15 cellular contexts compared by ENCODE assay signal in the genomic region with DNA sequence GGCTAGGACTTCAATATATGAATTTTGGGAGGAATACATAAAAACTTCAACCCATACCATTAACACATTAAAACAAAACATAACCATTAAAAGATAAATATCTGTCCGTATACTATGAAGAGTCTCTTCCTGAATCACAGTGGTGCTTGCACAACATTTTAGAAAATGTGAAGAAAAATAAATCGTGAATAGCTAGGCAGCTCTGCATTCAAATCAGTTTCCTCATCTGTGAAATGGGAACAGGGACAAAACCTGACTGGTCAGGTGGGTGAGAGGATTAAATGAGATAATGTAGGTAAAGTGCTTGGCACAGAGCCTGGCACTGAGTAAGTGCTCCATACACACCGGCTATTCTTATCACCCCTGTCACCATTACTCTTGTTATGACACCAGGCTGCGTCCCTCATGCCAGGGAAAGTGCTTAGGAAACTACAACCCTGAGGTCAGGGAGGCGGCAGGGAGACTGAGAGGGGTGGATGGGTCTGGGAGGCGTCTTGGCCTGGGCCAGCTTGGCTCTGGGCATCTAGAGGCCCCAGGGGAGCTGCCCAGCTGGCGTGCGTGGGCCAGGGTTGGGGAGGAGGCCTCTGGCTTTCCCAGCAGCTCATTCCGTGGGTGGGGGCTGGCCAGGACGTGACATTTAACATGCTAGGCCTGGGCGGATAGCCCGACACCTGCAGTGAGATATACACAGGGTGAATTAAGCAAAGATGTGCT.
DNase-seq lines count a peak whose midpoint lies in the region; ATAC-seq, FAIRE-seq and TF ChIP-seq lines count a peak whose summit lies in the region.
"Had no signal": no experiment of that assay in that cellular context is flagged by ENCODE, and none has a peak within 500 bp of the region (broad histone marks: within the 10 kb centered on the region; RNA-seq: fewer than 3 reads in every experiment).

No MANE protein-coding gene starts in this region.

- peak in 1 of 2 donors; percentile 17 for TF ChIP-seq EP300 in tibial nerve (IDR thresholded peaks at IDR 0.05)

- ATAC-seq in HG03439 (IDR thresholded peaks at IDR 0.05; ENCODE audit: unreplicated experiment) (peak; percentile 45), omental fat pad (ENCODE audit: low FRiP score) (peak; percentile 66), GM19035 (IDR thresholded peaks at IDR 0.05; ENCODE audit: unreplicated experiment) (no peak)

- no peaks in the 10 kb centered on the region for H3K27me3 ChIP-seq in esophagus squamous epithelium
- no peaks in the 10 kb centered on the region for H3K27me3 ChIP-seq in tibial nerve

- H3K4me1 ChIP-seq in esophagus squamous epithelium (peaks cover 47 to 74% (median 48%) of the 10 kb centered on the region in 3 donors), tibial nerve (peaks cover 0 to 52% (median 19%) of the 10 kb centered on the region in 4 donors)

- TF ChIP-seq POLR2A in GM12892 (IDR thresholded peaks at IDR 0.05; ENCODE audit: low read depth, low read length): no peak
- no peak for TF ChIP-seq POLR2A in esophagus squamous epithelium (IDR thresholded peaks at IDR 0.05)
- no peak for TF ChIP-seq POLR2A in tibial nerve (IDR thresholded peaks at IDR 0.05)

- FAIRE-seq in GM12892 (lab: Jason Lieb, UNC): peak; percentile 78
- FAIRE-seq: RCC 7860 had no signal

- no peak for DNase-seq in GM12892 (ENCODE audit: insufficient read length)
- DNase-seq in esophagus squamous epithelium (lab: John Stamatoyannopoulos, UW): no peak
- DNase-seq in omental fat pad (ENCODE audit: low spot score): no peak
- DNase-seq in NCI-H2196 treated with DMSO at 0.1 percent for 48 hours (lab: John Stamatoyannopoulos, UW; ENCODE audit: unreplicated experiment): no peak
- no peak for DNase-seq in tibial nerve (ENCODE audit: low spot score in 2 of 2)
- DNase-seq in SW 1271 (lab: John Stamatoyannopoulos, UW): no peak
- DNase-seq: kidney glomerular epithelial cell; NCI-H1417 treated with DMSO at 0.1 percent for 48 hours; NCI-H524 treated with DMSO at 0.1 percent for 48 hours; stimulated activated CD4-positive, alpha-beta T cell treated with anti-CD3 and anti-CD28 coated beads, Interleukin-4, amount 100 ng/mL, for 4 hours; stimulated activated naive CD4-positive, alpha-beta T cell treated with Interleukin-2 at 50 U/mL for 16 hours had no signal

- intact Hi-C loops in esophagus squamous epithelium (cut with DNase I): loop anchor here (5.0 kb wide), 1 partner anchor 35 kb away; no protein-coding TSS in a partner anchor

- H3K4me3 ChIP-seq in esophagus squamous epithelium (no peak overlapping the region), tibial nerve (no peak overlapping the region)
- H3K4me3 ChIP-seq: HAP-1 had no signal

- H3K27ac ChIP-seq in esophagus squamous epithelium (peak overlapping the region; percentile 66 to 90 (median 76)), tibial nerve (peak overlapping the region in 2 of 4 donors; percentile 39 to 44)

- no peaks in the 10 kb centered on the region for H3K36me3 ChIP-seq in esophagus squamous epithelium
- no peaks in the 10 kb centered on the region for H3K36me3 ChIP-seq in tibial nerve
- H3K36me3 ChIP-seq: HAP-1 had no signal

- TF ChIP-seq CTCF in esophagus squamous epithelium (IDR thresholded peaks at IDR 0.05) (no peak), omental fat pad (IDR thresholded peaks at IDR 0.05) (no peak), tibial nerve (IDR thresholded peaks at IDR 0.05) (no peak)

- no peaks in the 10 kb centered on the region for H3K9me3 ChIP-seq in esophagus squamous epithelium
- H3K9me3 ChIP-seq in tibial nerve: peaks cover 0 to 9% (median 0%) of the 10 kb centered on the region in 4 donors
- H3K9me3 ChIP-seq: HAP-1 had no signal

- WGBS in esophagus squamous epithelium, 2 donors: 28 to 32% methylated on average over 10 to 12 of the region's 12 CpGs
- WGBS in tibial nerve, 2 donors: 36 to 41% methylated on average over 8 to 10 of the region's 12 CpGs
